8 cellular contexts compared by ENCODE assay signal in the genomic region with DNA sequence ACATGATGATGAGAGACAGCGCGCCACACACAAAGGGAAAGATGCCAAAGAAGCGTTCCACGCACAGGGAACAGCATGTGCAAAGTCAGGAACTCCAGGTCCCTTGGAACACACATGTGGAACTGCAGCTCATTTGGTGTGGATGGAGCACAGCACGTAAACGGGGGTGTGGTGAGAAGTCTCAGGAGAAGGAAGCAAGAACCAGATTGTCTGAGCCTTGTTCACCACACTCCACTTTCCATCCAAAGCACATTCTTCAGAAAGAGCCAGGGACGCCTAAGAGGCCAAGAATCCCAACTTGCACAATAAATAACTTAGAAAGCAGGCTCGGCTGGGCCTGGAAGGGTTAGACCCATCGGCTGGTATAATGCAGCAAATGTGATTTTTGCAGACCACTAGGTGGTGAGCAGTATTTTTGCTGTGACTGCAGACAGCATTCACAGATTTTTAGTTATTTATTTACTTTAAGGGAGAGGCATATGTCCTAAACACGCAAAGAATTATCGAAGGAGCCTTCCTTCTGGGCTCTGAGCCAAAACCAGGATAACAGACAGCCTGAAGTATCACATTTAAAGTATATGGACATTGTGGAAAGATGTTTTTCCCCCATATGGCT. TPM values are rescaled to one million over a fixed set of nuclear protein-coding genes. Genes with fewer than 3 reads are reported as not detected.
DNase-seq lines count a peak whose midpoint lies in the region; ATAC-seq, FAIRE-seq and TF ChIP-seq lines count a peak whose summit lies in the region.

No MANE protein-coding gene starts in this region.

- H4K20me1 ChIP-seq in MM.1S (ENCODE audit: insufficient read depth, low read length) (no peaks in the 10 kb centered on the region), HepG2 (ENCODE audit: insufficient read depth, low read length) (no peaks in the 10 kb centered on the region)

- no peak for FAIRE-seq in HepG2 (lab: Jason Lieb, UNC)

- peak overlapping the region; percentile 13 for H3K4me3 Mint-ChIP-seq in Calu3 (ENCODE audit: low read depth, unreplicated experiment)

- H3K4me1 Mint-ChIP-seq in Calu3 (ENCODE audit: low read depth, unreplicated experiment), result peaks cover 73% of the 10 kb centered on the region

- DNase-seq in Calu3 (peak; percentile 72), MM.1S (no peak), brain pericyte (ENCODE audit: low read depth, low spot score) (peak; percentile 86), HepG2 (ENCODE audit: low spot score) (no peak), thyroid gland (peak; percentile 63 to 66), NCI-H1694 treated with DMSO at 0.1 percent for 48 hours (lab: John Stamatoyannopoulos, UW) (no peak), activated gamma-delta T cell treated with Interleukin-2 at 50 U/mL for 16 hours (no peak)
- no peak for DNase-seq in stimulated activated CD4-positive, alpha-beta T cell treated with anti-CD3 and anti-CD28 coated beads, Interleukin-2, amount 100 ng/mL, for 48 hours

- no peak overlapping the region for H3K27ac ChIP-seq in MM.1S (ENCODE audit: low read length)
- H3K27ac ChIP-seq in HepG2 (ENCODE audit: extremely low read length, insufficient read depth, low read length), result peak overlapping the region; percentile 2
- peak overlapping the region; percentile 71 to 80 (median 73) for H3K27ac ChIP-seq in thyroid gland

- H3K27ac Mint-ChIP-seq in Calu3 (ENCODE audit: unreplicated experiment), result peak overlapping the region; percentile 95

- BruUV-seq in Calu3 (replicated peaks; lab: Mats Ljungman, UMichigan) (no TSS peak), HepG2 (replicated peaks; lab: Mats Ljungman, UMichigan) (no TSS peak)

- 54% methylated on average over 11 of the region's 11 CpGs for WGBS in HepG2 (ENCODE audit: low lambda C conversion rate)
- WGBS in thyroid gland, 2 donors, result 56 to 58% methylated on average over 11 of the region's 11 CpGs

- H3K27me3 Mint-ChIP-seq in Calu3 (ENCODE audit: unreplicated experiment), result no peaks in the 10 kb centered on the region

- CTCF ChIA-PET in Calu3 (lab: Charles Lee) (no interaction called here), HepG2 (lab: Yijun Ruan, JAX; ENCODE audit: low intra/inter-chr PET ratio, low total read pairs) (interaction anchor here (2.8 kb wide), 1 partner anchor 84 kb away, joined by 12 read pairs; no protein-coding TSS in a partner anchor)

- TF ChIP-seq RAD21 in HepG2 (CRISPR knock-in tag; IDR thresholded peaks at IDR 0.05), result no peak

- TF ChIP-seq CTCF in Calu3 (IDR thresholded peaks at IDR 0.05; ENCODE audit: unreplicated experiment) (peak; percentile 59), MM.1S (IDR thresholded peaks at IDR 0.05; ENCODE audit: low read length) (0 out of 2 replicates have a peak, but pooled peaks have one; percentile 11), HepG2 (CRISPR knock-in tag; IDR thresholded peaks at IDR 0.05) (peak; percentile 14; the same call in 1 of the 2 replicates), thyroid gland (IDR thresholded peaks at IDR 0.05) (peak in 4 of 6 experiments; percentile 0 to 49 (median 30))

- H3K27me3 ChIP-seq in MM.1S (replicated peaks; ENCODE audit: insufficient read depth, low read length) (no peaks in the 10 kb centered on the region), HepG2 (ENCODE audit: control insufficient read depth in 1 of 2, insufficient read depth in 2 of 2, low read length in 2 of 2) (no peaks in the 10 kb centered on the region), thyroid gland (no peaks in the 10 kb centered on the region)

- H3K4me1 ChIP-seq in MM.1S (ENCODE audit: low read length) (peaks cover 17% of the 10 kb centered on the region), HepG2 (ENCODE audit: insufficient read depth, low read length) (peaks cover 82% of the 10 kb centered on the region), thyroid gland (peaks cover 57 to 70% of the 10 kb centered on the region in 2 donors)

- no peak overlapping the region for H3K4me3 ChIP-seq in MM.1S (ENCODE audit: low read length)
- H3K4me3 ChIP-seq in HepG2 (replicated peaks in 1 of 3; ENCODE audit: insufficient read depth in 1 of 3, low read depth in 2 of 3, low read length in 3 of 3), result peak overlapping the region in 1 of 3 experiments; percentile 39; a peak in 1 of 6 replicates
- no peak overlapping the region for H3K4me3 ChIP-seq in thyroid gland (replicated peaks in 1 of 3)

- H3K9me3 ChIP-seq in MM.1S (replicated peaks; ENCODE audit: insufficient read depth, low read length) (no peaks in the 10 kb centered on the region), HepG2 (ENCODE audit: low read length) (no peaks in the 10 kb centered on the region), thyroid gland (no peaks in the 10 kb centered on the region)

- H3K9me3 Mint-ChIP-seq in Calu3 (ENCODE audit: low read depth, unreplicated experiment), result no peaks in the 10 kb centered on the region

- TF ChIP-seq POLR2A in HepG2 (IDR thresholded peaks at IDR 0.05; ENCODE audit: insufficient read depth in 1 of 2, low read depth in 2 of 2, low read length in 2 of 2) (no peak), thyroid gland (IDR thresholded peaks at IDR 0.05) (no peak)

- ATAC-seq in HepG2, result peak; percentile 36

- no peaks in the 10 kb centered on the region for H3K9me2 ChIP-seq in MM.1S (replicated peaks; ENCODE audit: insufficient read depth, low read length)

- H3K36me3 Mint-ChIP-seq in Calu3 (ENCODE audit: insufficient read depth, unreplicated experiment), result peaks cover 35% of the 10 kb centered on the region

- POLR2A ChIA-PET in HepG2 (lab: Yijun Ruan, JAX), result interaction anchor here (1.3 to 3.6 kb wide), 2 partner anchors 30 to 85 kb away, joined by 3 to 15 read pairs; a partner anchor contains a TSS

- no peaks in the 10 kb centered on the region for H3K36me3 ChIP-seq in MM.1S (replicated peaks; ENCODE audit: insufficient read depth, low read length)
- no peaks in the 10 kb centered on the region for H3K36me3 ChIP-seq in HepG2 (replicated peaks in 1 of 2; ENCODE audit: control insufficient read depth in 1 of 2, insufficient read depth in 2 of 2, low read length in 2 of 2)
- H3K36me3 ChIP-seq in thyroid gland, result no peaks in the 10 kb centered on the region

- H3K4me2 ChIP-seq in MM.1S (ENCODE audit: low read depth, low read length) (no peak overlapping the region), HepG2 (ENCODE audit: low read depth, low read length) (peak overlapping the region; percentile 74)

- in situ Hi-C loops in HepG2 (cut with HindIII; ENCODE audit: extremely low pct_ligation_motif_present, low pct_unique_long_range_greater_than_20kb), result no loop called here

- intact Hi-C loops in Calu3 (cut with micrococcal nuclease; ENCODE audit: unreplicated experiment), result loop anchor here (2.0 kb wide), 2 partner anchors 29 to 93 kb away; a partner anchor contains a TSS
- intact Hi-C loops in HepG2 (cut with micrococcal nuclease; ENCODE audit: unreplicated experiment), result no loop called here
- intact Hi-C loops in thyroid gland (cut with DNase I), result no loop called here

- H3K79me2 ChIP-seq in MM.1S (ENCODE audit: low read length), result no peaks in the 10 kb centered on the region
- no peaks in the 10 kb centered on the region for H3K79me2 ChIP-seq in HepG2 (ENCODE audit: insufficient read depth, low read length)

- TF ChIP-seq EP300 in HepG2 (IDR thresholded peaks at IDR 0.05; ENCODE audit: low read depth in 2 of 2, low read length in 2 of 2) (no peak), HepG2 (CRISPR knock-in tag; IDR thresholded peaks at IDR 0.05; ENCODE audit: borderline replicate concordance) (no peak)

- no peak overlapping the region for H2AFZ ChIP-seq in MM.1S (ENCODE audit: low read length)
- no peak overlapping the region for H2AFZ ChIP-seq in HepG2 (ENCODE audit: low read length)

- peaks cover 18% of the 10 kb centered on the region for H3F3A ChIP-seq in MM.1S (ENCODE audit: insufficient read depth, low read length)

- H3K9ac ChIP-seq in MM.1S (ENCODE audit: low read length) (no peak overlapping the region), HepG2 (ENCODE audit: insufficient read depth, low read depth, low read length) (0 out of 2 replicates have a peak overlapping the region, but pooled peaks have one; percentile 36)

RNA-seq across cellular contexts. Expression of a gene that starts 27.9 kb away (rescaled TPM):
- total RNA-seq in Calu3 (2022) (51.3 and 59.3 TPM in 2 replicates), HepG2 (2016; rRNA removed; fragmentation: Illumina TruSeq; extraction: Trizol) (30.1 and 51.0 TPM in 2 replicates), thyroid gland (10 to 100 TPM; 26.7 to 30.3 (median 28.1) TPM)
- total RNA-seq in HepG2 (2016; cell fraction: cytosol; rRNA removed; fragmentation: Illumina TruSeq; extraction: Trizol; ENCODE audit: low read depth), result 5.7 and 7.9 TPM in 2 replicates
- total RNA-seq in HepG2 (2016; cell fraction: insoluble cytoplasmic fraction; rRNA removed; fragmentation: Illumina TruSeq; extraction: Trizol), result 31.9 and 52.7 TPM in 2 replicates
- total RNA-seq in HepG2 (2016; cell fraction: membrane; rRNA removed; fragmentation: Illumina TruSeq; extraction: Trizol), result 8.5 and 11.2 TPM in 2 replicates
- total RNA-seq in HepG2 (2016; cell fraction: nucleus; rRNA removed; fragmentation: Illumina TruSeq; extraction: Trizol), result 19.7 and 20.4 TPM in 2 replicates
- polyA plus RNA-seq in HepG2 (2011; rRNA removed), result 16.6 and 21.6 TPM in 2 replicates
- 12.4 and 18.1 TPM in 2 replicates for polyA plus RNA-seq in HepG2 (2011; cell fraction: cytosol; rRNA removed)
- 7.4 and 10.0 TPM in 2 replicates for polyA plus RNA-seq in HepG2 (2011; cell fraction: nucleus; rRNA removed)
- 23.8 and 25.1 TPM in 2 replicates for polyA plus RNA-seq in HepG2 (2012)
- 2.5 and 3.4 TPM in 2 replicates for polyA plus RNA-seq in HepG2 (2016; cell fraction: cytosol; fragmentation: Illumina TruSeq; extraction: Trizol; ENCODE audit: low read depth)
- polyA plus RNA-seq in HepG2 (2016; cell fraction: insoluble cytoplasmic fraction; fragmentation: Illumina TruSeq; extraction: Trizol; ENCODE audit: low read depth), result 47.4 and 47.8 TPM in 2 replicates
- 5.9 and 6.9 TPM in 2 replicates for polyA plus RNA-seq in HepG2 (2016; cell fraction: membrane; fragmentation: Illumina TruSeq; extraction: Trizol; ENCODE audit: low read depth)
- 22.3 and 27.0 TPM in 2 replicates for polyA plus RNA-seq in HepG2 (2016; cell fraction: nucleus; fragmentation: Illumina TruSeq; extraction: Trizol; ENCODE audit: insufficient read depth, low read depth)
- polyA minus RNA-seq in HepG2 (2011; rRNA and poly(A)+ RNA removed; ENCODE audit: low replicate concordance), result 21.8 and 33.7 TPM in 2 replicates
- 16.5 and 21.2 TPM in 2 replicates for polyA minus RNA-seq in HepG2 (2011; cell fraction: cytosol; rRNA and poly(A)+ RNA removed)
- polyA minus RNA-seq in HepG2 (2011; cell fraction: nucleus; rRNA and poly(A)+ RNA removed), result 25.8 and 32.3 TPM in 2 replicates

RNA-seq across cellular contexts. Expression of a gene that starts 28.1 kb away (rescaled TPM):
- total RNA-seq in Calu3 (2022) (118 and 119 TPM in 2 replicates), HepG2 (2016; rRNA removed; fragmentation: Illumina TruSeq; extraction: Trizol) (74.8 and 95.6 TPM in 2 replicates), thyroid gland (100 to 1,000 TPM; 100 to 214 (median 129) TPM)
- total RNA-seq in HepG2 (2016; cell fraction: cytosol; rRNA removed; fragmentation: Illumina TruSeq; extraction: Trizol; ENCODE audit: low read depth), result 91.2 and 103 TPM in 2 replicates
- 76.8 and 94.9 TPM in 2 replicates for total RNA-seq in HepG2 (2016; cell fraction: insoluble cytoplasmic fraction; rRNA removed; fragmentation: Illumina TruSeq; extraction: Trizol)
- 149 and 166 TPM in 2 replicates for total RNA-seq in HepG2 (2016; cell fraction: membrane; rRNA removed; fragmentation: Illumina TruSeq; extraction: Trizol)
- 25.8 and 31.4 TPM in 2 replicates for total RNA-seq in HepG2 (2016; cell fraction: nucleus; rRNA removed; fragmentation: Illumina TruSeq; extraction: Trizol)
- 70.4 and 89.4 TPM in 2 replicates for polyA plus RNA-seq in HepG2 (2011; rRNA removed)
- polyA plus RNA-seq in HepG2 (2011; cell fraction: cytosol; rRNA removed), result 49.3 and 62.9 TPM in 2 replicates
- 10.9 and 14.2 TPM in 2 replicates for polyA plus RNA-seq in HepG2 (2011; cell fraction: nucleus; rRNA removed)
- 59.2 and 62.8 TPM in 2 replicates for polyA plus RNA-seq in HepG2 (2012)
- 138 and 184 TPM in 2 replicates for polyA plus RNA-seq in HepG2 (2016; cell fraction: cytosol; fragmentation: Illumina TruSeq; extraction: Trizol; ENCODE audit: low read depth)
- 106 and 114 TPM in 2 replicates for polyA plus RNA-seq in HepG2 (2016; cell fraction: insoluble cytoplasmic fraction; fragmentation: Illumina TruSeq; extraction: Trizol; ENCODE audit: low read depth)
- 159 and 184 TPM in 2 replicates for polyA plus RNA-seq in HepG2 (2016; cell fraction: membrane; fragmentation: Illumina TruSeq; extraction: Trizol; ENCODE audit: low read depth)
- 52.6 and 58.6 TPM in 2 replicates for polyA plus RNA-seq in HepG2 (2016; cell fraction: nucleus; fragmentation: Illumina TruSeq; extraction: Trizol; ENCODE audit: insufficient read depth, low read depth)
- 27.8 and 41.1 TPM in 2 replicates for polyA minus RNA-seq in HepG2 (2011; rRNA and poly(A)+ RNA removed; ENCODE audit: low replicate concordance)
- polyA minus RNA-seq in HepG2 (2011; cell fraction: cytosol; rRNA and poly(A)+ RNA removed), result 13.3 and 15.2 TPM in 2 replicates
- 9.3 and 13.2 TPM in 2 replicates for polyA minus RNA-seq in HepG2 (2011; cell fraction: nucleus; rRNA and poly(A)+ RNA removed)

RNA-seq across cellular contexts. Expression of a gene that starts 29.8 kb away (rescaled TPM):
- total RNA-seq in Calu3 (2022) (294 and 326 TPM in 2 replicates), HepG2 (2016; rRNA removed; fragmentation: Illumina TruSeq; extraction: Trizol) (35.2 and 35.6 TPM in 2 replicates), thyroid gland (100 to 1,000 TPM in 3 of 4 donors, 10 to 100 TPM in 1; 93.0 to 309 (median 134) TPM)
- 17.3 and 17.4 TPM in 2 replicates for total RNA-seq in HepG2 (2016; cell fraction: cytosol; rRNA removed; fragmentation: Illumina TruSeq; extraction: Trizol; ENCODE audit: low read depth)
- total RNA-seq in HepG2 (2016; cell fraction: insoluble cytoplasmic fraction; rRNA removed; fragmentation: Illumina TruSeq; extraction: Trizol), result 35.9 and 37.2 TPM in 2 replicates
- 34.5 and 35.2 TPM in 2 replicates for total RNA-seq in HepG2 (2016; cell fraction: membrane; rRNA removed; fragmentation: Illumina TruSeq; extraction: Trizol)
- total RNA-seq in HepG2 (2016; cell fraction: nucleus; rRNA removed; fragmentation: Illumina TruSeq; extraction: Trizol), result 19.2 and 19.4 TPM in 2 replicates
- polyA plus RNA-seq in HepG2 (2011; rRNA removed), result 40.7 and 78.9 TPM in 2 replicates
- polyA plus RNA-seq in HepG2 (2011; cell fraction: cytosol; rRNA removed), result 47.3 and 59.3 TPM in 2 replicates
- polyA plus RNA-seq in HepG2 (2011; cell fraction: nucleus; rRNA removed), result 73.1 and 98.3 TPM in 2 replicates
- polyA plus RNA-seq in HepG2 (2012), result 82.2 and 137 TPM in 2 replicates
- 3.8 and 5.2 TPM in 2 replicates for polyA plus RNA-seq in HepG2 (2016; cell fraction: cytosol; fragmentation: Illumina TruSeq; extraction: Trizol; ENCODE audit: low read depth)
- polyA plus RNA-seq in HepG2 (2016; cell fraction: insoluble cytoplasmic fraction; fragmentation: Illumina TruSeq; extraction: Trizol; ENCODE audit: low read depth), result 24.9 and 26.7 TPM in 2 replicates
- polyA plus RNA-seq in HepG2 (2016; cell fraction: membrane; fragmentation: Illumina TruSeq; extraction: Trizol; ENCODE audit: low read depth), result 8.1 and 8.4 TPM in 2 replicates
- 27.3 and 28.4 TPM in 2 replicates for polyA plus RNA-seq in HepG2 (2016; cell fraction: nucleus; fragmentation: Illumina TruSeq; extraction: Trizol; ENCODE audit: insufficient read depth, low read depth)
- 150 and 161 TPM in 2 replicates for polyA minus RNA-seq in HepG2 (2011; rRNA and poly(A)+ RNA removed; ENCODE audit: low replicate concordance)
- 74.7 and 77.2 TPM in 2 replicates for polyA minus RNA-seq in HepG2 (2011; cell fraction: cytosol; rRNA and poly(A)+ RNA removed)
- polyA minus RNA-seq in HepG2 (2011; cell fraction: nucleus; rRNA and poly(A)+ RNA removed), result 51.2 and 56.2 TPM in 2 replicates

Comparison
In these comparisons a context has a peak if more than half of its experiments do, and no peak if none do; other contexts are left out.
1. DNase-seq: peak in Calu3 (single experiment), brain pericyte (single experiment) and thyroid gland (2 of 2); none in MM.1S (single experiment), HepG2 (single experiment), NCI-H1694 treated with DMSO at 0.1 percent for 48 hours (single experiment), activated gamma-delta T cell treated with Interleukin-2 at 50 U/mL for 16 hours (single experiment) and stimulated activated CD4-positive, alpha-beta T cell treated with anti-CD3 and anti-CD28 coated beads, Interleukin-2, amount 100 ng/mL, for 48 hours (0 of 2).
2. Peak in every context shown above with its lines, with median percentiles within 50 percentile points of each other: CTCF ChIP-seq.